ENCODE assay signal across 14 cellular contexts in the genomic region with DNA sequence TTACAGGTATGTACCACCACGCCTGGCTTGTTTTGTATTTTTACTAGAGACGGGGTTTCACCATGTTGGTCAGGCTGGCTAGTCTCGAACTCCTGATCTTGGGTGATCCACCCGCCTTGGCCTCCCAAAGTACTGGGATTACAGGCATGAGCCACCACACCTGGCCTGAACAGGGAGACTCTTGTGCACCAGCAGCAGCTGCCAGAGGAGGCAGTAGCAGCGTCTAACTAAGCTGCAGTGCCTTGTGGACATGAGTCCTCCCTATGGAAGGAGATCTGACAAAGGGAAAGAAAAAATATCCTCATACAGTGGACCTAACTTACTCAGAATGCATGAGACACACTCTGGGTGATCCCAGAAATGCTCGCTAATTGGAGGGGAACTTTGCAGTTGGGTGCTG. TPM values are rescaled to one million over a fixed set of nuclear protein-coding genes. Genes with fewer than 3 reads are reported as not detected.
DNase-seq lines count a peak whose midpoint lies in the region; ATAC-seq and TF ChIP-seq lines count a peak whose summit lies in the region.
"Had no signal": no experiment of that assay in that cellular context is flagged by ENCODE, and none has a peak within 500 bp of the region (broad histone marks: within the 10 kb centered on the region; RNA-seq: fewer than 3 reads in every experiment).

No MANE protein-coding gene starts in this region.

- DNase-seq in GM23338 (ENCODE audit: low spot score) (peak; percentile 32), IMR-90 (no peak), endodermal cell (peak; percentile 64), epidermal melanocyte (ENCODE audit: insufficient read length, low spot score) (no peak), NCI-H345 (lab: John Stamatoyannopoulos, UW) (no peak)
- DNase-seq in activated CD4-positive, alpha-beta T cell treated with anti-CD3 and anti-CD28 coated beads, Interleukin-2, amount 50 U/mL, for 1 hour: no peak
- DNase-seq: NCI-H1092 treated with DMSO at 0.1 percent for 48 hours, NCI-H146, NCI-H2081, SHP77, T-cell had no signal

- no peak overlapping the region for H2AK9ac ChIP-seq in IMR-90 (replicated peaks; ENCODE audit: low read depth, low read length, poor library complexity)

- H3K27ac ChIP-seq in GM23338 (ENCODE audit: low read depth) (no peak overlapping the region), IMR-90 (ENCODE audit: insufficient read depth, low read length) (no peak overlapping the region), endodermal cell (ENCODE audit: low read depth, low read length) (no peak overlapping the region)

- no peak overlapping the region for H3K9ac ChIP-seq in IMR-90 (ENCODE audit: low read depth, low read length)
- no peak overlapping the region for H3K9ac ChIP-seq in endodermal cell (ENCODE audit: extremely low read depth, low read length, poor library complexity, severe bottlenecking)

- POLR2A ChIA-PET in IMR-90 (lab: Charles Lee; ENCODE audit: unreplicated experiment): no interaction called here

- in situ Hi-C loops in IMR-90 (cut with MboI; ENCODE audit: low sequenced_read_pairs): no loop called here

- TF ChIP-seq RAD21 in IMR-90 (IDR thresholded peaks at IDR 0.05; ENCODE audit: low read length): no peak

- dilution Hi-C loops in IMR-90 (cut with HindIII; ENCODE audit: low sequenced_read_pairs, unreplicated experiment): no loop called here

- H3K9me2 ChIP-seq in GM23338 (ENCODE audit: insufficient read depth): peaks cover 15% of the 10 kb centered on the region

- peak overlapping the region; percentile 43; the same call in 1 of the 2 replicates for H4K91ac ChIP-seq in IMR-90 (ENCODE audit: insufficient read depth, low read depth, low read length)

- H3K4ac ChIP-seq in IMR-90 (ENCODE audit: low read depth, low read length): no peak overlapping the region

- 0 out of 2 replicates have a peak overlapping the region, but pooled peaks have one; percentile 21 for H3K14ac ChIP-seq in IMR-90 (replicated peaks; ENCODE audit: low read depth, low read length)

- H4K20me1 ChIP-seq in GM23338 (replicated peaks; ENCODE audit: insufficient read depth) (no peaks in the 10 kb centered on the region), IMR-90 (ENCODE audit: insufficient read depth, low read length) (no peaks in the 10 kb centered on the region)

- no peak overlapping the region for H3K27ac Mint-ChIP-seq in GM23338
- H3K27ac Mint-ChIP-seq in endodermal cell: no peak overlapping the region
- H3K27ac Mint-ChIP-seq: CD14-positive monocyte, T-cell had no signal

- no peak for TF ChIP-seq POLR2A in IMR-90 (IDR thresholded peaks at IDR 0.05; ENCODE audit: low read depth, low read length)

- H3K9me3 ChIP-seq in IMR-90 (ENCODE audit: control insufficient read depth, insufficient read depth, low read length) (no peaks in the 10 kb centered on the region), endodermal cell (ENCODE audit: control insufficient read depth, low read length) (no peaks in the 10 kb centered on the region), neuron (ENCODE audit: low read length) (no peaks in the 10 kb centered on the region)

- peaks cover 31% of the 10 kb centered on the region for H3K4me1 ChIP-seq in GM23338 (ENCODE audit: insufficient read depth)
- peaks cover 3% of the 10 kb centered on the region; the same call in 1 of the 2 replicates for H3K4me1 ChIP-seq in IMR-90 (ENCODE audit: control insufficient read depth, insufficient read depth, low read length)
- H3K4me1 ChIP-seq in endodermal cell (ENCODE audit: control insufficient read depth, insufficient read depth, low read length): no peaks in the 10 kb centered on the region
- H3K4me1 ChIP-seq in neuron (ENCODE audit: insufficient read depth, low read length): peaks cover 15% of the 10 kb centered on the region

- WGBS in IMR-90 (ENCODE audit: extremely low coverage in 2 of 2, insufficient read length in 1 of 2), 2 experiments: 94% methylated on average over 2 of the region's 6 CpGs; no CpG with 5 or more reads in 1 of the 2 experiments
- 81 to 90% methylated on average over 5 to 6 of the region's 6 CpGs for WGBS in endodermal cell (ENCODE audit: insufficient coverage in 1 of 2, insufficient read length in 1 of 2), 2 experiments

- BruUV-seq in IMR-90 (replicated peaks; lab: Mats Ljungman, UMichigan): no TSS peak

- peak overlapping the region; percentile 61; the same call in 1 of the 2 replicates for H2AFZ ChIP-seq in GM23338
- no peak overlapping the region for H2AFZ ChIP-seq in IMR-90 (replicated peaks; ENCODE audit: low read length, poor library complexity)
- peak overlapping the region; percentile 43 for H2AFZ ChIP-seq in neuron (ENCODE audit: low read depth, low read length)

- H3K9me3 Mint-ChIP-seq in GM23338 (no peaks in the 10 kb centered on the region), endodermal cell (no peaks in the 10 kb centered on the region)
- H3K9me3 Mint-ChIP-seq: T-cell had no signal

- H3K79me2 ChIP-seq in GM23338 (replicated peaks; ENCODE audit: insufficient read depth): no peaks in the 10 kb centered on the region

- H3K56ac ChIP-seq in IMR-90 (ENCODE audit: extremely low read depth, insufficient read depth, low read length): no peak overlapping the region

- peak overlapping the region; percentile 49; the same call in 1 of the 2 replicates for H2AK5ac ChIP-seq in IMR-90 (ENCODE audit: low read depth, low read length)

- H3K4me3 Mint-ChIP-seq in GM23338 (no peak overlapping the region), endodermal cell (no peak overlapping the region)
- H3K4me3 Mint-ChIP-seq: CD14-positive monocyte, T-cell had no signal

- H3K79me1 ChIP-seq in IMR-90 (ENCODE audit: low read depth in 1 of 2, low read length in 2 of 2): no peaks in the 10 kb centered on the region

- H3K36me3 ChIP-seq in GM23338 (ENCODE audit: insufficient read depth) (no peaks in the 10 kb centered on the region), IMR-90 (ENCODE audit: control insufficient read depth, insufficient read depth, low read length) (no peaks in the 10 kb centered on the region), endodermal cell (ENCODE audit: control insufficient read depth, insufficient read depth, low read length) (no peaks in the 10 kb centered on the region), neuron (ENCODE audit: insufficient read depth, low read length) (no peaks in the 10 kb centered on the region)

- H2BK15ac ChIP-seq in IMR-90 (ENCODE audit: low read depth, low read length): peak overlapping the region; percentile 75; the same call in 1 of the 3 replicates

- peaks cover 30% of the 10 kb centered on the region for H3K4me1 Mint-ChIP-seq in GM23338
- H3K4me1 Mint-ChIP-seq in endodermal cell: peaks cover 13% of the 10 kb centered on the region
- H3K4me1 Mint-ChIP-seq: CD14-positive monocyte had no signal

- H3K27me3 Mint-ChIP-seq in GM23338 (ENCODE audit: insufficient read depth, low read depth, poor library complexity) (peaks cover 8% of the 10 kb centered on the region), endodermal cell (ENCODE audit: insufficient read depth) (no peaks in the 10 kb centered on the region)

- H3K4me3 ChIP-seq in GM23338 (no peak overlapping the region), IMR-90 (ENCODE audit: insufficient read depth, low read depth, low read length) (no peak overlapping the region), endodermal cell (ENCODE audit: low read length) (no peak overlapping the region), neuron (ENCODE audit: low read length) (no peak overlapping the region)

- H3K18ac ChIP-seq in IMR-90 (ENCODE audit: low read depth, low read length): no peak overlapping the region

- intact Hi-C loops in IMR-90 (cut with micrococcal nuclease): no loop called here

- no peak overlapping the region for H3K23ac ChIP-seq in IMR-90 (ENCODE audit: low read depth, low read length)

- peak; percentile 45 to 48 for TF ChIP-seq CTCF in GM23338 (conservative IDR thresholded peaks at IDR 0.05; ENCODE audit: low read depth in 2 of 2)
- 0 out of 2 replicates have a peak, but pooled peaks have one; percentile 1 for TF ChIP-seq CTCF in IMR-90 (conservative IDR thresholded peaks at IDR 0.05; ENCODE audit: low read depth, low read length)
- TF ChIP-seq CTCF in endodermal cell (conservative IDR thresholded peaks at IDR 0.05): peak; percentile 61

- H3K27me3 ChIP-seq in GM23338 (ENCODE audit: insufficient read depth) (no peaks in the 10 kb centered on the region), IMR-90 (ENCODE audit: control insufficient read depth, insufficient read depth, low read length) (no peaks in the 10 kb centered on the region), endodermal cell (ENCODE audit: control insufficient read depth, insufficient read depth, low read length, poor library complexity, severe bottlenecking) (no peaks in the 10 kb centered on the region), neuron (ENCODE audit: insufficient read depth, low read length) (no peaks in the 10 kb centered on the region)

- CTCF ChIA-PET in IMR-90 (lab: Yijun Ruan, JAX): interaction anchor here (1.4 kb wide), 1 partner anchor 14 kb away, joined by 3 read pairs; no protein-coding TSS in a partner anchor

- H3K36me3 Mint-ChIP-seq in GM23338 (ENCODE audit: low read depth) (no peaks in the 10 kb centered on the region), endodermal cell (ENCODE audit: low read depth) (no peaks in the 10 kb centered on the region)
- H3K36me3 Mint-ChIP-seq: CD14-positive monocyte, T-cell had no signal

- H3F3A ChIP-seq in GM23338 (replicated peaks; ENCODE audit: low read depth): no peaks in the 10 kb centered on the region

- H3K9me1 ChIP-seq in IMR-90 (ENCODE audit: insufficient read depth, low read length): peaks cover 4% of the 10 kb centered on the region; the same call in 1 of the 2 replicates

- ATAC-seq in GM23338 (peak; percentile 93), IMR-90 (ENCODE audit: low read depth) (no peak)
- ATAC-seq: SK-N-SH treated with all-trans-retinoic acid at 6 μM for 48 hours, T-cell had no signal

- H2BK120ac ChIP-seq in IMR-90 (ENCODE audit: low read depth, low read length): no peak overlapping the region

- no peak overlapping the region for H4K8ac ChIP-seq in IMR-90 (ENCODE audit: low read depth in 2 of 2, low read length in 2 of 2)

- H3K4me2 ChIP-seq in GM23338 (no peak overlapping the region), IMR-90 (ENCODE audit: low read depth, low read length) (no peak overlapping the region)

- H2BK20ac ChIP-seq in IMR-90 (ENCODE audit: low read depth, low read length): peak overlapping the region; percentile 49; the same call in 1 of the 2 replicates

- H4K5ac ChIP-seq in IMR-90 (ENCODE audit: low read depth, low read length): peak overlapping the region; percentile 17; the same call in 1 of the 2 replicates

- H2BK5ac ChIP-seq in IMR-90 (ENCODE audit: low read depth, low read length, poor library complexity, severe bottlenecking): no peak overlapping the region

TF ChIP-seq in IMR-90, 13 proteins besides CTCF, POLR2A, EP300 and RAD21 (continues in another document):
- TF ChIP-seq RFX5 (IDR thresholded peaks at IDR 0.05; ENCODE audit: low read depth, low read length): no peak

RNA-seq across cellular contexts. Expression of a gene that starts 36.8 kb away (rescaled TPM):
- total RNA-seq in GM23338 (2014; rRNA removed; shearing (Covaris generic)): 40.6 and 45.8 TPM in 2 replicates
- polyA plus RNA-seq in GM23338 (2016; fragmentation: Nextera tagmentation; extraction: Ambion mirVana) (7.9 and 8.4 TPM in 2 replicates), IMR-90 (2012; rRNA removed) (18.5 and 19.3 TPM in 2 replicates)
- total RNA-seq in IMR-90 (2012; rRNA removed) (16.3 and 18.3 TPM in 2 replicates), endodermal cell (100 to 1,000 TPM; 132 TPM)
- polyA plus RNA-seq in IMR-90 (2012; cell fraction: cytosol; rRNA removed): 6.7 and 15.3 TPM in 2 replicates
- 14.0 and 17.8 TPM in 2 replicates for polyA plus RNA-seq in IMR-90 (2012; cell fraction: nucleus; rRNA removed; ENCODE audit: low replicate concordance)
- 80.4 TPM for polyA plus RNA-seq in endodermal cell (2013, experiment 1 of 2)
- 75.6 TPM for polyA plus RNA-seq in endodermal cell (2013, experiment 2 of 2)

Comparison
In these comparisons a context has a peak if more than half of its experiments do, and no peak if none do; other contexts are left out.
1. DNase-seq: peak in GM23338 (single experiment) and endodermal cell (single experiment); none in IMR-90 (single experiment), epidermal melanocyte (single experiment), NCI-H345 (single experiment) and activated CD4-positive, alpha-beta T cell treated with anti-CD3 and anti-CD28 coated beads, Interleukin-2, amount 50 U/mL, for 1 hour (single experiment).
2. CTCF ChIP-seq: peak in every context shown above with its lines; median percentile 61 in endodermal cell; 46 in GM23338; 1 in IMR-90.